Comparison of ENCODE assay signal across 8 cellular contexts in genomic region chr14:76772300-76773187, GRCh38. TPM values are rescaled to one million over a fixed set of nuclear protein-coding genes. Genes with fewer than 3 reads are reported as not detected.
A peak's percentile ranks its signal among the peaks of the same experiment; 100 is the strongest.
DNase-seq lines count a peak whose midpoint lies in the region; ATAC-seq and TF ChIP-seq lines count a peak whose summit lies in the region.

No MANE protein-coding gene starts in this region.

- H3K4me3 ChIP-seq in HUES64 (ENCODE audit: low read length) (no peak overlapping the region), brain microvascular endothelial cell (ENCODE audit: low read depth, low read length) (no peak overlapping the region), skeletal muscle tissue (ENCODE audit: low read length in 3 of 3) (peak overlapping the region in 2 of 3 donors; percentile 13 to 48)

- no peaks in the 10 kb centered on the region for H3K36me3 ChIP-seq in HUES64 (ENCODE audit: insufficient read depth, low read length)
- H3K36me3 ChIP-seq in brain microvascular endothelial cell (replicated peaks), result no peaks in the 10 kb centered on the region
- peaks cover 0 to 12% (median 0%) of the 10 kb centered on the region in 3 donors for H3K36me3 ChIP-seq in skeletal muscle tissue (ENCODE audit: control insufficient read depth in 3 of 3, insufficient read depth in 3 of 3, low read length in 3 of 3)

- TF ChIP-seq CTCF in brain microvascular endothelial cell (IDR thresholded peaks at IDR 0.05; ENCODE audit: low read depth, low read length, missing control alignments), result no peak

- peaks cover 14% of the 10 kb centered on the region for H3K4me1 ChIP-seq in HUES64 (ENCODE audit: insufficient read depth, low read length)
- H3K4me1 ChIP-seq in skeletal muscle tissue (ENCODE audit: control insufficient read depth in 3 of 3, insufficient read depth in 3 of 3, low read length in 3 of 3), result peaks cover 43 to 53% (median 49%) of the 10 kb centered on the region in 3 donors

- H3K27ac ChIP-seq in HUES64 (ENCODE audit: low read depth, low read length), result 0 out of 2 replicates have a peak overlapping the region, but pooled peaks have one; percentile 2
- H3K27ac ChIP-seq in brain microvascular endothelial cell, result peak overlapping the region; percentile 70
- H3K27ac ChIP-seq in skeletal muscle tissue (ENCODE audit: low read depth, low read length), result peak overlapping the region; percentile 84

- H3K9ac ChIP-seq in HUES64 (ENCODE audit: low read depth, low read length), result no peak overlapping the region
- H3K9ac ChIP-seq in skeletal muscle tissue (ENCODE audit: low read depth in 1 of 3, low read length in 3 of 3), result peak overlapping the region; percentile 51 to 62 (median 56)

- in situ Hi-C loops in brain microvascular endothelial cell (cut with HindIII; ENCODE audit: low pct_ligation_motif_present, low sequenced_read_pairs), result no loop called here

- ATAC-seq in GM21723 (IDR thresholded peaks at IDR 0.05; ENCODE audit: unreplicated experiment), result no peak

- H3K27me3 ChIP-seq in HUES64 (ENCODE audit: insufficient read depth, low read length) (no peaks in the 10 kb centered on the region; the same call in 1 of the 2 replicates), brain microvascular endothelial cell (replicated peaks) (no peaks in the 10 kb centered on the region), skeletal muscle tissue (ENCODE audit: control insufficient read depth in 3 of 3, insufficient read depth in 3 of 3, low read length in 3 of 3) (peaks cover 4 to 37% (median 4%) of the 10 kb centered on the region in 3 donors)

- H3K9me3 ChIP-seq in HUES64 (ENCODE audit: insufficient read depth, low read depth, low read length) (no peaks in the 10 kb centered on the region), skeletal muscle tissue (ENCODE audit: control insufficient read depth in 3 of 3, low read length in 3 of 3) (no peaks in the 10 kb centered on the region)

- WGBS in HUES64, result 65% methylated on average over 8 of the region's 13 CpGs

- peak; percentile 64 for DNase-seq in brain microvascular endothelial cell
- DNase-seq in islet precursor cell, result peak; percentile 97
- DNase-seq in stimulated activated CD4-positive, alpha-beta T cell treated with anti-CD3 and anti-CD28 coated beads, Interleukin-15, amount 100 ng/mL, for 24 hours, result no peak
- no peak for DNase-seq in NCI-H1105 (lab: John Stamatoyannopoulos, UW)
- DNase-seq in NCI-H2171 treated with DMSO at 0.1 percent for 48 hours (lab: John Stamatoyannopoulos, UW), result no peak

RNA-seq across cellular contexts. Expression of gene VASH1, which starts 11.3 kb away (rescaled TPM):
- 7.2 TPM for polyA plus RNA-seq in HUES64 (2013, experiment 1 of 2)
- 13.4 TPM for polyA plus RNA-seq in HUES64 (2013, experiment 2 of 2)
- 24.0 TPM for total RNA-seq in skeletal muscle tissue

RNA-seq across cellular contexts. Expression of gene ANGEL1, which starts 40.1 kb away (rescaled TPM):
- polyA plus RNA-seq in HUES64 (2013, experiment 1 of 2), result 11.9 TPM
- 12.9 TPM for polyA plus RNA-seq in HUES64 (2013, experiment 2 of 2)
- total RNA-seq in skeletal muscle tissue, result 9.9 TPM

RNA-seq across cellular contexts. Expression of gene LRRC74A, which starts 53.7 kb away (rescaled TPM):
- polyA plus RNA-seq in HUES64 (2013, experiment 1 of 2), result not detected
- polyA plus RNA-seq in HUES64 (2013, experiment 2 of 2), result not detected
- total RNA-seq in skeletal muscle tissue, result not detected

Comparison
In these comparisons a context has a peak if more than half of its experiments do, and no peak if none do; other contexts are left out.
1. H3K27ac ChIP-seq: peak in every context shown above with its lines; median percentile 84 in skeletal muscle tissue; 70 in brain microvascular endothelial cell; 2 in HUES64.
2. H3K4me3 ChIP-seq: peak in skeletal muscle tissue (2 of 3); none in HUES64 (single experiment) and brain microvascular endothelial cell (single experiment).
3. DNase-seq: peak in brain microvascular endothelial cell (single experiment) and islet precursor cell (single experiment); none in stimulated activated CD4-positive, alpha-beta T cell treated with anti-CD3 and anti-CD28 coated beads, Interleukin-15, amount 100 ng/mL, for 24 hours (single experiment), NCI-H1105 (single experiment) and NCI-H2171 treated with DMSO at 0.1 percent for 48 hours (single experiment).